8 cellular contexts compared by ENCODE assay signal in the genomic region with DNA sequence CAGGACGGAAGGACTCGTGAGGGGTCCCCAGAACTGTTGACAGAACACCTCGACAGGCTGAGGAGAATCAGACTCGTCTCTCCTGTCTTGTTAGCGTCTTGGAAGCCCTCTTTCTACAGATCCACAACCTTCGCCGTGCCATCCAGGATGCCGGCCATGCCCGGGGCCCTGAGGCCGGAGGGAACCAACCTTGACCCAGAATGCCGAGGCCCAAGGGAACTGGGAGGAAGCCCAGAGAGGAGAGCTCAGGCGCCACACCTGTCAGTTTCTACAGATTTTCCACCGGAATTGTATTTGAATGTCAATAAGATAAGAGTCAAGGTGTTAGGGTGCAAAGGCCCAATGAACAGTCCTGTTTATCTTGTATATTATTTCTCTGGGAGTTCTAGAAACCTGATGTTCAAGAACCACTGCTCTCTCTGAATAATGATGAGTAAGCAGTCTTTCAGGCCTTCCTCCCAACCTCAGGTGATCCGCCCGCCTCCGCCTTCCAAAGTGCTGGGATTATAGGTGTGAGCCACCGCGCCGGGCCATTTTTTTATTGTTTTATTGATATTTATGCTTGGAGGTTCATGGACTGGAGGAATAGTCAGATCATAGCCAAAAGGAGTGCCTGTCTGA. TPM values are rescaled to one million over a fixed set of nuclear protein-coding genes. Genes with fewer than 3 reads are reported as not detected.
A peak's percentile ranks its signal among the peaks of the same experiment; 100 is the strongest.
DNase-seq lines count a peak whose midpoint lies in the region; ATAC-seq and TF ChIP-seq lines count a peak whose summit lies in the region.

No MANE protein-coding gene starts in this region.

- no peaks in the 10 kb centered on the region for H3K27me3 ChIP-seq in adrenal gland
- H3K27me3 ChIP-seq in right cardiac atrium (ENCODE audit: control insufficient read depth, insufficient read depth): no peaks in the 10 kb centered on the region

- intact Hi-C loops in adrenal gland (cut with DNase I) (no loop called here), right cardiac atrium (cut with DNase I) (no loop called here), sciatic nerve (cut with DNase I) (no loop called here)

- no peak for TF ChIP-seq POLR2A in adrenal gland (IDR thresholded peaks at IDR 0.05)

- peak overlapping the region; percentile 55 for H3K4me3 ChIP-seq in GM12864 (ENCODE audit: low read depth, low read length)
- H3K4me3 ChIP-seq in adrenal gland: peak overlapping the region in 2 of 4 donors; percentile 73 to 80
- H3K4me3 ChIP-seq in right cardiac atrium (ENCODE audit: low read length): no peak overlapping the region

- H3K36me3 ChIP-seq in adrenal gland (replicated peaks in 1 of 2): no peaks in the 10 kb centered on the region

- no peak for DNase-seq in GM12864 (ENCODE audit: low read depth)
- peak; percentile 32 to 69 (median 59) for DNase-seq in adrenal gland
- DNase-seq in right cardiac atrium: peak in 2 of 3 donors; percentile 33 to 52
- DNase-seq in sciatic nerve (ENCODE audit: low spot score): no peak
- DNase-seq in activated T-cell treated with anti-CD3 and anti-CD28 coated beads for 4 hours: no peak
- DNase-seq in midbrain (lab: John Stamatoyannopoulos, UW): no peak
- no peak for DNase-seq in NCI-H2081 (lab: John Stamatoyannopoulos, UW)

- H3K9me3 ChIP-seq in adrenal gland (replicated peaks in 1 of 3) (no peaks in the 10 kb centered on the region), right cardiac atrium (ENCODE audit: control insufficient read depth, low read length) (no peaks in the 10 kb centered on the region)

- ATAC-seq in right cardiac atrium: peak; percentile 4 to 13
- peak; percentile 2 for ATAC-seq in sciatic nerve
- ATAC-seq in HG03196 (IDR thresholded peaks at IDR 0.05; ENCODE audit: unreplicated experiment): no peak

- H3K27ac ChIP-seq in adrenal gland: peak overlapping the region; percentile 73 to 97 (median 88)
- peak overlapping the region; percentile 85 for H3K27ac ChIP-seq in right cardiac atrium (ENCODE audit: low read length)

- WGBS in adrenal gland, 4 donors: 51 to 69% (median 55%) methylated on average over 18 to 19 of the region's 19 CpGs
- 84% methylated on average over 19 of the region's 19 CpGs for WGBS in right cardiac atrium

- TF ChIP-seq CTCF in GM12864 (IDR thresholded peaks at IDR 0.05; ENCODE audit: low read depth, low read length, missing control alignments) (no peak), adrenal gland (IDR thresholded peaks at IDR 0.05) (no peak)

- peaks cover 17 to 32% of the 10 kb centered on the region in 2 donors for H3K4me1 ChIP-seq in adrenal gland (replicated peaks in 1 of 2)
- H3K4me1 ChIP-seq in right cardiac atrium (ENCODE audit: control insufficient read depth, insufficient read depth, low read length): no peaks in the 10 kb centered on the region

RNA-seq across cellular contexts. Expression of gene ME1, which starts 0.8 kb away (rescaled TPM):
- total RNA-seq in adrenal gland (10 to 100 TPM; 54.4 to 86.8 (median 64.9) TPM), right cardiac atrium (10 to 100 TPM; 34.8 to 43.7 (median 39.7) TPM), sciatic nerve (30.5 TPM)
- polyA plus RNA-seq in adrenal gland (100 to 1,000 TPM in 1 of 3 donors, 10 to 100 TPM in 2; 19.9 to 145 (median 26.4) TPM), right cardiac atrium (33.2 TPM)

Comparison
In these comparisons a context has a peak if more than half of its experiments do, and no peak if none do; other contexts are left out.
1. DNase-seq: peak in adrenal gland (7 of 7) and right cardiac atrium (2 of 3); none in GM12864 (single experiment), sciatic nerve (single experiment), activated T-cell treated with anti-CD3 and anti-CD28 coated beads for 4 hours (single experiment), midbrain (single experiment) and NCI-H2081 (0 of 2).